Comparison of ENCODE assay signal across 1 cellular context in the genomic region with DNA sequence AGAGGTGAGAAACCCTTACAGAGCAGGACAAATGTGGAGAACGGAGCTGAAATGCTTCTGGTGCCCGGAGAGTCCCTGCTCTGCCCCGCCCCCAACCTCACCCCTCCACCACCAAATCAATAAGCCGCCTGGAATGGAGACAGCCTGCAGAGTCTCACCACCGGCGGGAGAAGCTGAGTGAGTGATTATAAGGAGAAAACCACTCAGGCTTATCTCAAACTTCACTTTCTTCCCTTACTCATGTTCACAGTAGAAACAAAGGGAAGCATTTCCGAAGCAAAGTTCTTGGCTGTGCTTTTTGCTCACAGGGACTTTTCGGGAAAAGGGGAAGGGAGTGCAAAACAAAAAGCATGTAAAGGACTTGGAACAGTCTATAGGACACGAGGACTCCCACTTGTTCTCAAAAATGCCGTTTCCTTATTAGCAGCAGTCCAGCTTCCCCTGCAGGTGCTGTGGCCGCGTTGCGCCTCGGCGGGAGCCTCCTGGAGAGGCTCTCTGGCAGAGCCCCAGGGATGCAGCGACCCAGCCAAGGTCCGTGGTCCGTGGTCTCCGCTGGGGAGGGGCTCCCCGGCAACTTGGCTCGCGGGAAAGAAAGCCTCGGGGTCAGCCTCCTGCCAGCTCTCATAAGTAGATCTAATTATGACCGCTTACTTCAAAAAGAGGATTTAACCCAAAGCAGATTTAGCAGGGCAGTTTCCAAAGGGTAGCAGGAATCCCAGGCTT.
TF ChIP-seq lines count a peak whose summit lies in the region.

No MANE protein-coding gene starts in this region.

TF ChIP-seq in WTC11, 78 proteins besides CTCF, POLR2A, EP300 and RAD21 (continued from another document):
- TF ChIP-seq, protein P1, sequence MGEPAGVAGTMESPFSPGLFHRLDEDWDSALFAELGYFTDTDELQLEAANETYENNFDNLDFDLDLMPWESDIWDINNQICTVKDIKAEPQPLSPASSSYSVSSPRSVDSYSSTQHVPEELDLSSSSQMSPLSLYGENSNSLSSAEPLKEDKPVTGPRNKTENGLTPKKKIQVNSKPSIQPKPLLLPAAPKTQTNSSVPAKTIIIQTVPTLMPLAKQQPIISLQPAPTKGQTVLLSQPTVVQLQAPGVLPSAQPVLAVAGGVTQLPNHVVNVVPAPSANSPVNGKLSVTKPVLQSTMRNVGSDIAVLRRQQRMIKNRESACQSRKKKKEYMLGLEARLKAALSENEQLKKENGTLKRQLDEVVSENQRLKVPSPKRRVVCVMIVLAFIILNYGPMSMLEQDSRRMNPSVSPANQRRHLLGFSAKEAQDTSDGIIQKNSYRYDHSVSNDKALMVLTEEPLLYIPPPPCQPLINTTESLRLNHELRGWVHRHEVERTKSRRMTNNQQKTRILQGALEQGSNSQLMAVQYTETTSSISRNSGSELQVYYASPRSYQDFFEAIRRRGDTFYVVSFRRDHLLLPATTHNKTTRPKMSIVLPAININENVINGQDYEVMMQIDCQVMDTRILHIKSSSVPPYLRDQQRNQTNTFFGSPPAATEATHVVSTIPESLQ (CRISPR knock-in tag; IDR thresholded peaks at IDR 0.05), result no peak
- TF ChIP-seq KAT7 (CRISPR knock-in tag; IDR thresholded peaks at IDR 0.05; ENCODE audit: borderline replicate concordance), result no peak
- TF ChIP-seq ZNF416 (CRISPR knock-in tag; IDR thresholded peaks at IDR 0.05), result no peak
